In genomic region chr1:153614189-153614900, GRCh38 we compare ENCODE assay signal across 20 cellular contexts. TPM values are rescaled to one million over a fixed set of nuclear protein-coding genes. Genes with fewer than 3 reads are reported as not detected.
DNase-seq lines count a peak whose midpoint lies in the region; ATAC-seq, FAIRE-seq and TF ChIP-seq lines count a peak whose summit lies in the region.
"Had no signal": no experiment of that assay in that cellular context is flagged by ENCODE, and none has a peak within 500 bp of the region (broad histone marks: within the 10 kb centered on the region; RNA-seq: fewer than 3 reads in every experiment).

No MANE protein-coding gene starts in this region.

- no peak overlapping the region for H3K4me3 ChIP-seq in AG04449 (ENCODE audit: low read depth, low read length)
- H3K4me3 ChIP-seq in Panc1 (ENCODE audit: low read depth in 2 of 2, low read length in 2 of 2) = no peak overlapping the region
- no peak overlapping the region for H3K4me3 ChIP-seq in epithelial cell of proximal tubule (ENCODE audit: low read depth, low read length)
- H3K4me3 ChIP-seq: GM23338 had no signal

- POLR2A ChIA-PET in AG04449 (lab: Yijun Ruan, JAX) = interaction anchor here (1.2 to 9.4 kb wide), 4 partner anchors 9 to 80 kb away, joined by 3 to 127 read pairs (median 8); partner anchors contain the start of gene S100A13
- POLR2A ChIA-PET in Panc1 (lab: Charles Lee) = interaction anchor here (1.6 to 1.9 kb wide), 2 partner anchors 13 to 20 kb away, joined by 5 read pairs; partner anchors contain the start of genes CHTOP and S100A13

- H3K9me3 ChIP-seq in Panc1 (ENCODE audit: control insufficient read depth, insufficient read depth, low read depth, low read length) = no peaks in the 10 kb centered on the region

- no peak for FAIRE-seq in D721Med (lab: Jason Lieb, UNC)

- peak overlapping the region; percentile 50 to 61 (median 60) for H3K4me3 Mint-ChIP-seq in nephron
- H3K4me3 Mint-ChIP-seq in activated T-cell treated with anti-CD3 and anti-CD28 coated beads, Interleukin-2, amount 50 U/mL, for 24 hours = no peak overlapping the region
- H3K4me3 Mint-ChIP-seq in activated T-helper 1 cell treated with anti-CD3 and anti-CD28 coated beads, Interleukin-12 subunit alpha, Interleukin-12 subunit beta, Interleukin-2, Interleukin-4 antibody, amounts not matched to agents 30 ng/mL and 10 ng/mL and 1 ng/mL, durations not matched to agents 14 hours and 24 hours and 36 hours = no peak overlapping the region
- H3K4me3 Mint-ChIP-seq: activated CD4-positive, alpha-beta memory T cell treated with anti-CD3 and anti-CD28 coated beads, Interleukin-2, amount 10 ng/mL, durations not matched to agents 7 days and 5 days; GM23338 had no signal

- ATAC-seq in Panc1 (no peak), HG02840 (IDR thresholded peaks at IDR 0.05; ENCODE audit: low FRiP score, unreplicated experiment) (no peak)
- ATAC-seq: GM23338 had no signal

- no peaks in the 10 kb centered on the region for H3K27me3 ChIP-seq in Panc1 (ENCODE audit: control insufficient read depth, insufficient read depth, low read length)

- in situ Hi-C loops in Panc1 (cut with HindIII; ENCODE audit: low pct_unique_long_range_greater_than_20kb, low sequenced_read_pairs) = loop anchor here (25.0 kb wide), 1 partner anchor 252 kb away; the partner anchor contains the start of gene S100A9

- TF ChIP-seq CTCF in AG04449 (IDR thresholded peaks at IDR 0.05; ENCODE audit: insufficient read depth, low read length, missing control alignments) (peak; percentile 19), Panc1 (IDR thresholded peaks at IDR 0.05) (no peak), epithelial cell of proximal tubule (conservative IDR thresholded peaks at IDR 0.05; ENCODE audit: low read depth, low read length) (peak; percentile 23), nephron (IDR thresholded peaks at IDR 0.05; ENCODE audit: unreplicated experiment in 3 of 3) (no peak), D721Med (IDR thresholded peaks at IDR 0.05; ENCODE audit: insufficient read depth, missing control alignments) (no peak)

- CTCF ChIA-PET in AG04449 (lab: Yijun Ruan, JAX) (interaction anchor here (1.0 to 12.8 kb wide), 7 partner anchors 11 to 105 kb away, joined by 3 to 178 read pairs (median 24); partner anchors contain the start of genes CHTOP, S100A1 and S100A13), Panc1 (lab: Charles Lee) (interaction anchor here (1.2 to 1.6 kb wide), 2 partner anchors 9 to 13 kb away, joined by 3 to 4 read pairs; partner anchors contain the start of gene S100A13)

- no peaks in the 10 kb centered on the region for H3K27me3 Mint-ChIP-seq in nephron (ENCODE audit: low read depth)
- no peaks in the 10 kb centered on the region for H3K27me3 Mint-ChIP-seq in activated T-cell treated with anti-CD3 and anti-CD28 coated beads, Interleukin-2, amount 50 U/mL, for 24 hours
- H3K27me3 Mint-ChIP-seq in activated T-helper 1 cell treated with anti-CD3 and anti-CD28 coated beads, Interleukin-12 subunit alpha, Interleukin-12 subunit beta, Interleukin-2, Interleukin-4 antibody, amounts not matched to agents 30 ng/mL and 10 ng/mL and 1 ng/mL, durations not matched to agents 14 hours and 24 hours and 36 hours (ENCODE audit: insufficient read depth) = peaks cover 2% of the 10 kb centered on the region
- H3K27me3 Mint-ChIP-seq: activated CD4-positive, alpha-beta memory T cell treated with anti-CD3 and anti-CD28 coated beads, Interleukin-2, amount 10 ng/mL, durations not matched to agents 7 days and 5 days; progenitor cell of endocrine pancreas had no signal

- H3K27ac Mint-ChIP-seq in nephron = peak overlapping the region; percentile 62 to 90 (median 90)
- no peak overlapping the region for H3K27ac Mint-ChIP-seq in activated T-cell treated with anti-CD3 and anti-CD28 coated beads, Interleukin-2, amount 50 U/mL, for 24 hours
- H3K27ac Mint-ChIP-seq in activated T-helper 1 cell treated with anti-CD3 and anti-CD28 coated beads, Interleukin-12 subunit alpha, Interleukin-12 subunit beta, Interleukin-2, Interleukin-4 antibody, amounts not matched to agents 30 ng/mL and 10 ng/mL and 1 ng/mL, durations not matched to agents 14 hours and 24 hours and 36 hours = no peak overlapping the region
- H3K27ac Mint-ChIP-seq: activated CD4-positive, alpha-beta memory T cell treated with anti-CD3 and anti-CD28 coated beads, Interleukin-2, amount 10 ng/mL, durations not matched to agents 7 days and 5 days; GM23338 had no signal

- no peaks in the 10 kb centered on the region for H3K36me3 ChIP-seq in Panc1 (ENCODE audit: control insufficient read depth, insufficient read depth, low read length)

- peaks cover 52% of the 10 kb centered on the region for H3K4me1 Mint-ChIP-seq in nephron
- peaks cover 18% of the 10 kb centered on the region for H3K4me1 Mint-ChIP-seq in activated T-cell treated with anti-CD3 and anti-CD28 coated beads, Interleukin-2, amount 50 U/mL, for 24 hours (ENCODE audit: low read depth)
- peaks cover 8% of the 10 kb centered on the region for H3K4me1 Mint-ChIP-seq in activated T-helper 1 cell treated with anti-CD3 and anti-CD28 coated beads, Interleukin-12 subunit alpha, Interleukin-12 subunit beta, Interleukin-2, Interleukin-4 antibody, amounts not matched to agents 30 ng/mL and 10 ng/mL and 1 ng/mL, durations not matched to agents 14 hours and 24 hours and 36 hours (ENCODE audit: low read depth)

- H3K9me3 Mint-ChIP-seq in nephron = no peaks in the 10 kb centered on the region
- H3K9me3 Mint-ChIP-seq in activated T-cell treated with anti-CD3 and anti-CD28 coated beads, Interleukin-2, amount 50 U/mL, for 24 hours = no peaks in the 10 kb centered on the region
- no peaks in the 10 kb centered on the region for H3K9me3 Mint-ChIP-seq in activated T-helper 1 cell treated with anti-CD3 and anti-CD28 coated beads, Interleukin-12 subunit alpha, Interleukin-12 subunit beta, Interleukin-2, Interleukin-4 antibody, amounts not matched to agents 30 ng/mL and 10 ng/mL and 1 ng/mL, durations not matched to agents 14 hours and 24 hours and 36 hours
- H3K9me3 Mint-ChIP-seq: activated CD4-positive, alpha-beta memory T cell treated with anti-CD3 and anti-CD28 coated beads, Interleukin-2, amount 10 ng/mL, durations not matched to agents 7 days and 5 days; GM23338 had no signal

- H3K36me3 Mint-ChIP-seq in nephron (ENCODE audit: low read depth) = peaks cover 7% of the 10 kb centered on the region
- no peaks in the 10 kb centered on the region for H3K36me3 Mint-ChIP-seq in activated T-cell treated with anti-CD3 and anti-CD28 coated beads, Interleukin-2, amount 50 U/mL, for 24 hours (ENCODE audit: low read depth)
- no peaks in the 10 kb centered on the region for H3K36me3 Mint-ChIP-seq in activated T-helper 1 cell treated with anti-CD3 and anti-CD28 coated beads, Interleukin-12 subunit alpha, Interleukin-12 subunit beta, Interleukin-2, Interleukin-4 antibody, amounts not matched to agents 30 ng/mL and 10 ng/mL and 1 ng/mL, durations not matched to agents 14 hours and 24 hours and 36 hours (ENCODE audit: low read depth)

- BruUV-seq in Panc1 (replicated peaks; lab: Mats Ljungman, UMichigan) = no TSS peak

- H3K4me1 ChIP-seq in Panc1 (ENCODE audit: control insufficient read depth, insufficient read depth, low read length) = peaks cover 34% of the 10 kb centered on the region

- intact Hi-C loops in Panc1 (cut with micrococcal nuclease; ENCODE audit: unreplicated experiment) = no loop called here
- intact Hi-C loops in activated T-helper 1 cell treated with anti-CD3 and anti-CD28 coated beads, Interleukin-12 subunit alpha, Interleukin-12 subunit beta, Interleukin-2, Interleukin-4 antibody, amounts not matched to agents 30 ng/mL and 10 ng/mL and 1 ng/mL, durations not matched to agents 14 hours and 24 hours and 36 hours (cut with micrococcal nuclease) = loop anchor here (10.0 kb wide), 1 partner anchor 260 kb away; the partner anchor contains the start of gene S100A9

- DNase-seq in AG04449 (ENCODE audit: low read depth, low spot score) (no peak), Panc1 (ENCODE audit: low read depth, low spot score) (no peak), epithelial cell of proximal tubule (ENCODE audit: low read depth) (no peak), D721Med (ENCODE audit: insufficient read length, low spot score) (no peak)
- no peak for DNase-seq in activated T-cell treated with anti-CD3 and anti-CD28 coated beads, Interleukin-2, amount 50 U/mL, for 24 hours
- no peak for DNase-seq in activated T-helper 1 cell treated with anti-CD3 and anti-CD28 coated beads, Interleukin-12 subunit alpha, Interleukin-12 subunit beta, Interleukin-2, Interleukin-4 antibody, amounts not matched to agents 30 ng/mL and 10 ng/mL and 1 ng/mL, durations not matched to agents 14 hours and 24 hours and 36 hours (ENCODE audit: low spot score)
- DNase-seq: activated CD4-positive, alpha-beta memory T cell treated with anti-CD3 and anti-CD28 coated beads, Interleukin-2, amount 10 ng/mL, durations not matched to agents 7 days and 5 days; activated effector memory CD4-positive, alpha-beta T cell treated with anti-CD3 and anti-CD28 coated beads, Interleukin-2, amount 50 U/mL, for 16 hours; DMS 273 treated with DMSO at 0.1 percent for 48 hours; effector CD8-positive, alpha-beta T cell; islet precursor cell; NCI-H1092 treated with DMSO at 0.1 percent for 48 hours had no signal

- H3K27ac ChIP-seq in Panc1 (ENCODE audit: low read length) = peak overlapping the region; percentile 42; the same call in 1 of the 2 replicates

RNA-seq across cellular contexts. Expression of gene S100A16, which starts 1.4 kb away (rescaled TPM):
- total RNA-seq in Panc1 (2021; ENCODE audit: unreplicated experiment) (61.6 TPM), epithelial cell of proximal tubule (832 and 1,016 TPM in 2 replicates)
- polyA plus RNA-seq in Panc1 (2012; ENCODE audit: insufficient read length) = 95.0 TPM
- total RNA-seq in activated T-helper 1 cell treated with anti-CD3 and anti-CD28 coated beads, Interleukin-12 subunit alpha, Interleukin-12 subunit beta, Interleukin-2, Interleukin-4 antibody, amounts not matched to agents 30 ng/mL and 10 ng/mL and 1 ng/mL, durations not matched to agents 14 hours and 24 hours and 36 hours = not detected in 2 replicates
- total RNA-seq: activated CD4-positive, alpha-beta memory T cell treated with anti-CD3 and anti-CD28 coated beads, Interleukin-2, amount 10 ng/mL, durations not matched to agents 7 days and 5 days; mononuclear cell had no signal

RNA-seq across cellular contexts. Expression of gene S100A14, which starts 1.8 kb away (rescaled TPM):
- total RNA-seq in Panc1 (2021; ENCODE audit: unreplicated experiment) (0.57 TPM), epithelial cell of proximal tubule (11.2 and 43.8 TPM in 2 replicates)
- polyA plus RNA-seq in Panc1 (2012; ENCODE audit: insufficient read length) = not detected
- total RNA-seq in activated T-helper 1 cell treated with anti-CD3 and anti-CD28 coated beads, Interleukin-12 subunit alpha, Interleukin-12 subunit beta, Interleukin-2, Interleukin-4 antibody, amounts not matched to agents 30 ng/mL and 10 ng/mL and 1 ng/mL, durations not matched to agents 14 hours and 24 hours and 36 hours = 0.16 TPM in 1 of 2 replicates, not detected in the other
- total RNA-seq: A673; activated CD4-positive, alpha-beta memory T cell treated with anti-CD3 and anti-CD28 coated beads, Interleukin-2, amount 10 ng/mL, durations not matched to agents 7 days and 5 days; aorta; mononuclear cell had no signal

RNA-seq across cellular contexts. Expression of gene S100A13, which starts 13.0 kb away (rescaled TPM):
- total RNA-seq in Panc1 (2021; ENCODE audit: unreplicated experiment) (111 TPM), epithelial cell of proximal tubule (186 and 345 TPM in 2 replicates)
- polyA plus RNA-seq in Panc1 (2012; ENCODE audit: insufficient read length) = 218 TPM
- total RNA-seq in activated T-helper 1 cell treated with anti-CD3 and anti-CD28 coated beads, Interleukin-12 subunit alpha, Interleukin-12 subunit beta, Interleukin-2, Interleukin-4 antibody, amounts not matched to agents 30 ng/mL and 10 ng/mL and 1 ng/mL, durations not matched to agents 14 hours and 24 hours and 36 hours = 2.5 and 5.1 TPM in 2 replicates

RNA-seq across cellular contexts. Expression of gene S100A1, which starts 13.9 kb away (rescaled TPM):
- total RNA-seq in Panc1 (2021; ENCODE audit: unreplicated experiment) (2.9 TPM), epithelial cell of proximal tubule (1.3 and 16.5 TPM in 2 replicates)
- polyA plus RNA-seq in Panc1 (2012; ENCODE audit: insufficient read length) = 8.0 TPM
- total RNA-seq in activated T-helper 1 cell treated with anti-CD3 and anti-CD28 coated beads, Interleukin-12 subunit alpha, Interleukin-12 subunit beta, Interleukin-2, Interleukin-4 antibody, amounts not matched to agents 30 ng/mL and 10 ng/mL and 1 ng/mL, durations not matched to agents 14 hours and 24 hours and 36 hours = not detected in 2 replicates
- total RNA-seq: A673; activated CD4-positive, alpha-beta memory T cell treated with anti-CD3 and anti-CD28 coated beads, Interleukin-2, amount 10 ng/mL, durations not matched to agents 7 days and 5 days; mononuclear cell; progenitor cell of endocrine pancreas; ureter had no signal

RNA-seq across cellular contexts. Expression of gene CHTOP, which starts 19.5 kb away (rescaled TPM):
- total RNA-seq in Panc1 (2021; ENCODE audit: unreplicated experiment) (87.0 TPM), epithelial cell of proximal tubule (53.0 and 64.7 TPM in 2 replicates)
- 94.2 TPM for polyA plus RNA-seq in Panc1 (2012; ENCODE audit: insufficient read length)
- total RNA-seq in activated T-helper 1 cell treated with anti-CD3 and anti-CD28 coated beads, Interleukin-12 subunit alpha, Interleukin-12 subunit beta, Interleukin-2, Interleukin-4 antibody, amounts not matched to agents 30 ng/mL and 10 ng/mL and 1 ng/mL, durations not matched to agents 14 hours and 24 hours and 36 hours = 101 and 105 TPM in 2 replicates

Comparison
In these comparisons a context has a peak if more than half of its experiments do, and no peak if none do; other contexts are left out.
1. CTCF ChIP-seq: peak in AG04449 (single experiment) and epithelial cell of proximal tubule (single experiment); none in Panc1 (single experiment), nephron (0 of 3) and D721Med (single experiment).
2. H3K27ac Mint-ChIP-seq: peak in nephron (3 of 3); none in activated T-cell treated with anti-CD3 and anti-CD28 coated beads, Interleukin-2, amount 50 U/mL, for 24 hours (single experiment) and activated T-helper 1 cell treated with anti-CD3 and anti-CD28 coated beads, Interleukin-12 subunit alpha, Interleukin-12 subunit beta, Interleukin-2, Interleukin-4 antibody, amounts not matched to agents 30 ng/mL and 10 ng/mL and 1 ng/mL, durations not matched to agents 14 hours and 24 hours and 36 hours (single experiment).
3. H3K4me3 Mint-ChIP-seq: peak in nephron (3 of 3); none in activated T-cell treated with anti-CD3 and anti-CD28 coated beads, Interleukin-2, amount 50 U/mL, for 24 hours (single experiment) and activated T-helper 1 cell treated with anti-CD3 and anti-CD28 coated beads, Interleukin-12 subunit alpha, Interleukin-12 subunit beta, Interleukin-2, Interleukin-4 antibody, amounts not matched to agents 30 ng/mL and 10 ng/mL and 1 ng/mL, durations not matched to agents 14 hours and 24 hours and 36 hours (single experiment).
4. RNA of gene S100A16, which starts 1.4 kb away (total RNA-seq): 832 to 1,016 TPM in epithelial cell of proximal tubule and 61.6 TPM in Panc1 (single experiment); not detected in activated T-helper 1 cell treated with anti-CD3 and anti-CD28 coated beads, Interleukin-12 subunit alpha, Interleukin-12 subunit beta, Interleukin-2, Interleukin-4 antibody, amounts not matched to agents 30 ng/mL and 10 ng/mL and 1 ng/mL, durations not matched to agents 14 hours and 24 hours and 36 hours; every median in the first group is over 10 times any median in the second.
5. RNA of gene S100A13, which starts 13.0 kb away (total RNA-seq): 186 to 345 TPM in epithelial cell of proximal tubule and 111 TPM in Panc1 (single experiment); 2.5 to 5.1 TPM in activated T-helper 1 cell treated with anti-CD3 and anti-CD28 coated beads, Interleukin-12 subunit alpha, Interleukin-12 subunit beta, Interleukin-2, Interleukin-4 antibody, amounts not matched to agents 30 ng/mL and 10 ng/mL and 1 ng/mL, durations not matched to agents 14 hours and 24 hours and 36 hours; every median in the first group is over 10 times any median in the second.